In the genomic region with DNA sequence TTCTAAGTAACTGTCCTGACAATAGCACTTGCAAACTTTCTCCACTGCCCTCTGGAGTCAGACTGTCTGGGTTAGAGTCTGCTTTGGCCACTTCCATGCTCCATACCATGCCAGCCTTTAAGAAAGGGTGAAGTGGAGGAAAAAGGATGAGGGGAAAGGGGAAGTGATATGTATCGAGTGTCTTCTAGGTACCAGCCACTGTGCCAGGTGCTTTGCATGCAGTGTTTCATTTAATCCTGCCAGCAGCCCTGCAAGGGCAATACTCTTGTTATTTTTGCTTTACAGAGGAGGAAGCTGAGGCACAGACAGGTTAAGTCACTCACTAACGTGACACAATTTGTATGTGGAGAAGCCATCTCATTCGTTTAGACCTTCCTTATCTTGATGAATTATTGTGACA, we compare ENCODE assay signal across 12 cellular contexts. TPM values are rescaled to one million over a fixed set of nuclear protein-coding genes. Genes with fewer than 3 reads are reported as not detected.
A peak's percentile ranks its signal among the peaks of the same experiment; 100 is the strongest.
DNase-seq lines count a peak whose midpoint lies in the region; ATAC-seq and TF ChIP-seq lines count a peak whose summit lies in the region.
"Had no signal": no experiment of that assay in that cellular context is flagged by ENCODE, and none has a peak within 500 bp of the region (broad histone marks: within the 10 kb centered on the region; RNA-seq: fewer than 3 reads in every experiment).

No MANE protein-coding gene starts in this region.

- no peaks in the 10 kb centered on the region for H3K27me3 ChIP-seq in osteoblast (ENCODE audit: insufficient read depth, low read length)

- H3K79me2 ChIP-seq in osteoblast (ENCODE audit: insufficient read depth, low read length) = no peaks in the 10 kb centered on the region

- H3K4me2 ChIP-seq in osteoblast (ENCODE audit: insufficient read depth, low read length) = peak overlapping the region; percentile 64

- DNase-seq in osteoblast (ENCODE audit: insufficient read length, low spot score, missing footprints) = no peak
- no peak for DNase-seq in activated CD4-positive, alpha-beta T cell treated with anti-CD3 and anti-CD28 coated beads, Interleukin-2, amount 50 U/mL, for 1 hour
- no peak for DNase-seq in epidermal melanocyte (ENCODE audit: insufficient read length, low spot score)
- no peak for DNase-seq in NCI-H1417 treated with DMSO at 0.1 percent for 48 hours (lab: John Stamatoyannopoulos, UW)
- DNase-seq in stimulated activated CD4-positive, alpha-beta T cell treated with anti-CD3 and anti-CD28 coated beads, Interleukin-4, amount 100 ng/mL, for 1 hour = no peak
- DNase-seq: HCEC 1CT, SHP77 had no signal

- H3K4me3 ChIP-seq in osteoblast (ENCODE audit: insufficient read depth, low read length) = no peak overlapping the region
- H3K4me3 ChIP-seq: tibial nerve had no signal

- peaks cover 39% of the 10 kb centered on the region for H3K4me1 ChIP-seq in osteoblast (ENCODE audit: insufficient read depth, low read length)

- ATAC-seq in GM19023 (IDR thresholded peaks at IDR 0.05; ENCODE audit: unreplicated experiment) (peak; percentile 24), HG02588 (IDR thresholded peaks at IDR 0.05; ENCODE audit: unreplicated experiment) (peak; percentile 23), HG03432 (IDR thresholded peaks at IDR 0.05; ENCODE audit: unreplicated experiment) (peak; percentile 23)

- H3K9me3 ChIP-seq in osteoblast (ENCODE audit: low read depth, low read length) = no peaks in the 10 kb centered on the region
- H3K9me3 ChIP-seq: tibial nerve had no signal

- H2AFZ ChIP-seq in osteoblast (ENCODE audit: low read length) = peak overlapping the region; percentile 6

- no peaks in the 10 kb centered on the region for H4K20me1 ChIP-seq in osteoblast (ENCODE audit: insufficient read depth, low read length)

- TF ChIP-seq CTCF in osteoblast (IDR thresholded peaks at IDR 0.05; ENCODE audit: extremely low read depth, low read depth, low read length) = no peak

- peak overlapping the region; percentile 85 for H3K27ac ChIP-seq in osteoblast (ENCODE audit: low read depth, low read length)
- H3K27ac ChIP-seq: tibial nerve, VCaP had no signal

- H3K36me3 ChIP-seq in osteoblast (ENCODE audit: insufficient read depth, low read length) = no peaks in the 10 kb centered on the region
- H3K36me3 ChIP-seq: tibial nerve had no signal

RNA-seq across cellular contexts. Expression of gene RTL9, which starts 55.6 kb away (rescaled TPM):
- total RNA-seq in osteoblast = 0.59 and 0.72 TPM in 2 replicates
